17 cellular contexts compared by ENCODE assay signal in genomic region chr11:127182586-127183203, GRCh38.
DNase-seq lines count a peak whose midpoint lies in the region; ATAC-seq and TF ChIP-seq lines count a peak whose summit lies in the region.
"Had no signal": no experiment of that assay in that cellular context is flagged by ENCODE, and none has a peak within 500 bp of the region (broad histone marks: within the 10 kb centered on the region; RNA-seq: fewer than 3 reads in every experiment).

No MANE protein-coding gene starts in this region.

- H3K4me3 Mint-ChIP-seq in CD8-positive, alpha-beta memory T cell = no peak overlapping the region
- H3K4me3 Mint-ChIP-seq: CD14-positive monocyte; dendritic cell treated with granulocyte-macrophage colony-stimulating factor and Interleukin-4, amounts not matched to agents 40 ng/mL and 50 ng/mL, for 4 days had no signal

- POLR2A ChIA-PET in CD8-positive, alpha-beta memory T cell (lab: Charles Lee) = no interaction called here

- peaks cover 35% of the 10 kb centered on the region for H3K4me1 ChIP-seq in BE2C
- no peaks in the 10 kb centered on the region for H3K4me1 ChIP-seq in CD8-positive, alpha-beta memory T cell (ENCODE audit: insufficient read depth, low read length)
- H3K4me1 ChIP-seq: right atrium auricular region had no signal

- peak; percentile 32 for TF ChIP-seq CTCF in BE2C (IDR thresholded peaks at IDR 0.05; ENCODE audit: low read depth, low read length)

- no peaks in the 10 kb centered on the region for H3K36me3 Mint-ChIP-seq in CD8-positive, alpha-beta memory T cell
- H3K36me3 Mint-ChIP-seq: CD14-positive monocyte had no signal

- ATAC-seq in GM21786 (IDR thresholded peaks at IDR 0.05; ENCODE audit: unreplicated experiment) (no peak), GM19452 (IDR thresholded peaks at IDR 0.05; ENCODE audit: unreplicated experiment) (no peak)

- H3K4me1 Mint-ChIP-seq in CD8-positive, alpha-beta memory T cell = no peaks in the 10 kb centered on the region
- H3K4me1 Mint-ChIP-seq: CD14-positive monocyte had no signal

- no peaks in the 10 kb centered on the region for H3K36me3 ChIP-seq in BE2C
- no peaks in the 10 kb centered on the region for H3K36me3 ChIP-seq in CD8-positive, alpha-beta memory T cell (ENCODE audit: insufficient read depth, low read length)
- H3K36me3 ChIP-seq: cardiac muscle cell, right atrium auricular region had no signal

- CTCF ChIA-PET in CD8-positive, alpha-beta memory T cell (lab: Charles Lee) = no interaction called here

- H3K27ac ChIP-seq in CD8-positive, alpha-beta memory T cell (ENCODE audit: low read depth, low read length) = no peak overlapping the region
- H3K27ac ChIP-seq: cardiac muscle cell, hepatocyte, right atrium auricular region had no signal

- no peaks in the 10 kb centered on the region for H3K27me3 ChIP-seq in BE2C
- no peaks in the 10 kb centered on the region for H3K27me3 ChIP-seq in CD8-positive, alpha-beta memory T cell (ENCODE audit: insufficient read depth, low read length, poor library complexity, severe bottlenecking)
- H3K27me3 ChIP-seq: cardiac muscle cell, right atrium auricular region had no signal

- DNase-seq in BE2C (peak; percentile 80), NCI-H1092 (lab: John Stamatoyannopoulos, UW) (peak; percentile 82), NCI-H2081 (lab: John Stamatoyannopoulos, UW) (peak; percentile 80 to 88), NCI-H774 (lab: John Stamatoyannopoulos, UW) (peak; percentile 31), pons (ENCODE audit: low spot score) (no peak)
- DNase-seq in CD8-positive, alpha-beta memory T cell = no peak
- DNase-seq: Karpas-422, nucleus accumbens, Right ventricle myocardium superior had no signal

- H3K27me3 Mint-ChIP-seq in CD8-positive, alpha-beta memory T cell = peaks cover 0 to 2% of the 10 kb centered on the region in 2 donors
- H3K27me3 Mint-ChIP-seq: dendritic cell treated with granulocyte-macrophage colony-stimulating factor and Interleukin-4, amounts not matched to agents 40 ng/mL and 50 ng/mL, for 4 days had no signal

- no peak overlapping the region for H3K27ac Mint-ChIP-seq in CD8-positive, alpha-beta memory T cell
- H3K27ac Mint-ChIP-seq: CD14-positive monocyte; dendritic cell treated with granulocyte-macrophage colony-stimulating factor and Interleukin-4, amounts not matched to agents 40 ng/mL and 50 ng/mL, for 4 days had no signal

- H3K4me3 ChIP-seq in BE2C (ENCODE audit: low read depth, low read length) = no peak overlapping the region
- no peak overlapping the region for H3K4me3 ChIP-seq in CD8-positive, alpha-beta memory T cell (ENCODE audit: low read length)
- H3K4me3 ChIP-seq: cardiac muscle cell, hepatocyte, lung, right atrium auricular region had no signal

- H3K9me3 ChIP-seq in BE2C = no peaks in the 10 kb centered on the region
- no peaks in the 10 kb centered on the region for H3K9me3 ChIP-seq in CD8-positive, alpha-beta memory T cell (ENCODE audit: low read length)
- H3K9me3 ChIP-seq: right atrium auricular region had no signal

- peaks cover 0 to under 1% (median 0%) of the 10 kb centered on the region in 5 donors for H3K9me3 Mint-ChIP-seq in CD8-positive, alpha-beta memory T cell
- H3K9me3 Mint-ChIP-seq: dendritic cell treated with granulocyte-macrophage colony-stimulating factor and Interleukin-4, amounts not matched to agents 40 ng/mL and 50 ng/mL, for 4 days had no signal

Comparison
In these comparisons a context has a peak if more than half of its experiments do, and no peak if none do; other contexts are left out.
1. DNase-seq: peak in BE2C (single experiment), NCI-H1092 (single experiment), NCI-H2081 (2 of 2) and NCI-H774 (single experiment); none in pons (single experiment) and CD8-positive, alpha-beta memory T cell (0 of 5).